Comparison of ENCODE assay signal across 13 cellular contexts in genomic region chr1:37482004-37482785, GRCh38. TPM values are rescaled to one million over a fixed set of nuclear protein-coding genes. Genes with fewer than 3 reads are reported as not detected.
A peak's percentile ranks its signal among the peaks of the same experiment; 100 is the strongest.
DNase-seq lines count a peak whose midpoint lies in the region; ATAC-seq, FAIRE-seq and TF ChIP-seq lines count a peak whose summit lies in the region.
"Had no signal": no experiment of that assay in that cellular context is flagged by ENCODE, and none has a peak within 500 bp of the region (broad histone marks: within the 10 kb centered on the region; RNA-seq: fewer than 3 reads in every experiment).

No MANE protein-coding gene starts in this region.

- no peak for ATAC-seq in A549
- ATAC-seq in CD4-positive, alpha-beta T cell (ENCODE audit: poor library complexity), result no peak
- ATAC-seq in naive B cell (ENCODE audit: low read depth in 2 of 2), result no peak

- no peak for TF ChIP-seq RAD21 in A549 (conservative IDR thresholded peaks at IDR 0.05 in 1 of 2, IDR thresholded peaks at IDR 0.05 in 1 of 2)

- H3K4me1 Mint-ChIP-seq in CD4-positive, alpha-beta T cell (ENCODE audit: low read depth), result peaks cover 51% of the 10 kb centered on the region
- H3K4me1 Mint-ChIP-seq in activated naive CD8-positive, alpha-beta T cell treated with anti-CD3 and anti-CD28 coated beads for 36 hours, result peaks cover 45% of the 10 kb centered on the region
- peaks cover 41 to 69% (median 58%) of the 10 kb centered on the region in 3 donors for H3K4me1 Mint-ChIP-seq in naive B cell

- no peaks in the 10 kb centered on the region for H3K27me3 ChIP-seq in CD4-positive, alpha-beta T cell (ENCODE audit: control insufficient read depth, insufficient read depth, low read length)
- no peaks in the 10 kb centered on the region for H3K27me3 ChIP-seq in uterus

- WGBS in A549 (ENCODE audit: missing lambda C conversion rate), result 81% methylated on average over 15 of the region's 18 CpGs

- no peak for TF ChIP-seq POLR2A in A549 (IDR thresholded peaks at IDR 0.05; ENCODE audit: low read length)
- no peak for TF ChIP-seq POLR2A in uterus (IDR thresholded peaks at IDR 0.05)

- TF ChIP-seq CTCF in A549 (IDR thresholded peaks at IDR 0.05), result no peak
- TF ChIP-seq CTCF in CD4-positive, alpha-beta T cell (IDR thresholded peaks at IDR 0.05), result no peak
- no peak for TF ChIP-seq CTCF in uterus (IDR thresholded peaks at IDR 0.05)
- TF ChIP-seq CTCF in GM20000 (IDR thresholded peaks at IDR 0.05; ENCODE audit: extremely low read depth, missing control alignments), result no peak

- POLR2A ChIA-PET in A549 (lab: Yijun Ruan, JAX), result no interaction called here
- POLR2A ChIA-PET in CD4-positive, alpha-beta T cell (lab: Charles Lee), result interaction anchor here (1.4 kb wide), 1 partner anchor 32 kb away, joined by 4 read pairs; the partner anchor contains the start of gene MEAF6

- peak overlapping the region; percentile 90 for H3K4me2 ChIP-seq in A549

- no peak for FAIRE-seq in A549 (lab: Jason Lieb, UNC)

- CTCF ChIA-PET in A549 (lab: Yijun Ruan, JAX), result interaction anchor here (1.3 to 11.2 kb wide), 2 partner anchors 24 to 32 kb away, joined by 4 to 208 read pairs; partner anchors contain the start of gene MEAF6
- CTCF ChIA-PET in CD4-positive, alpha-beta T cell (lab: Charles Lee), result no interaction called here

- no peak for DNase-seq in A549 (ENCODE audit: low read depth in 1 of 2, low spot score in 1 of 2)
- DNase-seq in CD4-positive, alpha-beta T cell, result no peak
- DNase-seq in activated naive CD8-positive, alpha-beta T cell treated with anti-CD3 and anti-CD28 coated beads for 36 hours, result no peak
- no peak for DNase-seq in naive B cell
- DNase-seq in uterus, result no peak
- no peak for DNase-seq in GM20000 (ENCODE audit: low spot score)
- DNase-seq in D341Med (ENCODE audit: low spot score), result no peak
- DNase-seq in NCI-H524 (lab: John Stamatoyannopoulos, UW), result no peak
- DNase-seq: KG1, midbrain, NCI-H1694 treated with DMSO at 0.1 percent for 48 hours, NCI-H748 treated with DMSO at 0.1 percent for 48 hours, Right ventricle myocardium superior had no signal

- peak overlapping the region; percentile 88 to 100 for H3K27ac ChIP-seq in A549
- peak overlapping the region; percentile 97 for H3K27ac ChIP-seq in CD4-positive, alpha-beta T cell (ENCODE audit: low read depth, low read length)
- H3K27ac ChIP-seq in uterus, result no peak overlapping the region

- H3K36me3 ChIP-seq in uterus, result no peaks in the 10 kb centered on the region

- H3K27me3 Mint-ChIP-seq in CD4-positive, alpha-beta T cell, result no peaks in the 10 kb centered on the region
- no peaks in the 10 kb centered on the region for H3K27me3 Mint-ChIP-seq in activated naive CD8-positive, alpha-beta T cell treated with anti-CD3 and anti-CD28 coated beads for 36 hours
- H3K27me3 Mint-ChIP-seq in naive B cell, result no peaks in the 10 kb centered on the region

- no peak for TF ChIP-seq EP300 in A549 (IDR thresholded peaks at IDR 0.05)

- H3K4me1 ChIP-seq in A549, result peaks cover 85% of the 10 kb centered on the region
- H3K4me1 ChIP-seq in uterus, result peaks cover 2 to 27% of the 10 kb centered on the region in 2 donors

- peak overlapping the region; percentile 75 for H3K4me3 Mint-ChIP-seq in CD4-positive, alpha-beta T cell
- H3K4me3 Mint-ChIP-seq in activated naive CD8-positive, alpha-beta T cell treated with anti-CD3 and anti-CD28 coated beads for 36 hours, result peak overlapping the region; percentile 45
- peak overlapping the region in 2 of 8 donors; percentile 69 to 96 for H3K4me3 Mint-ChIP-seq in naive B cell

- no peaks in the 10 kb centered on the region for H3K9me3 Mint-ChIP-seq in CD4-positive, alpha-beta T cell
- H3K9me3 Mint-ChIP-seq in activated naive CD8-positive, alpha-beta T cell treated with anti-CD3 and anti-CD28 coated beads for 36 hours, result no peaks in the 10 kb centered on the region
- no peaks in the 10 kb centered on the region for H3K9me3 Mint-ChIP-seq in naive B cell

- intact Hi-C loops in CD4-positive, alpha-beta T cell (cut with DNase I, micrococcal nuclease), result no loop called here
- intact Hi-C loops in uterus (cut with DNase I; ENCODE audit: low total_unique reads), result no loop called here

- peaks cover 81% of the 10 kb centered on the region for H3K36me3 Mint-ChIP-seq in CD4-positive, alpha-beta T cell (ENCODE audit: low read depth)
- H3K36me3 Mint-ChIP-seq in activated naive CD8-positive, alpha-beta T cell treated with anti-CD3 and anti-CD28 coated beads for 36 hours, result peaks cover 49% of the 10 kb centered on the region
- H3K36me3 Mint-ChIP-seq in naive B cell, result peaks cover 0 to 25% of the 10 kb centered on the region in 2 donors

- peak overlapping the region; percentile 100 for H3K27ac Mint-ChIP-seq in CD4-positive, alpha-beta T cell
- peak overlapping the region; percentile 99 for H3K27ac Mint-ChIP-seq in activated naive CD8-positive, alpha-beta T cell treated with anti-CD3 and anti-CD28 coated beads for 36 hours
- H3K27ac Mint-ChIP-seq in naive B cell, result peak overlapping the region in 5 of 6 donors; percentile 20 to 99 (median 88)

- H3K4me3 ChIP-seq in A549 (peak overlapping the region; percentile 20; the same call in 1 of the 3 replicates), uterus (no peak overlapping the region)

- H3K9me3 ChIP-seq in A549 (no peaks in the 10 kb centered on the region), uterus (no peaks in the 10 kb centered on the region)
- H3K9me3 ChIP-seq in CD4-positive, alpha-beta T cell (ENCODE audit: control insufficient read depth, low read length), result no peaks in the 10 kb centered on the region

TF ChIP-seq in A549, 52 proteins besides CTCF, POLR2A, EP300 and RAD21:
- no peak for TF ChIP-seq CEBPB (IDR thresholded peaks at IDR 0.05)
- peak in 1 of 2 experiments; percentile 31; a peak in 1 of 5 replicates for TF ChIP-seq JUN (IDR thresholded peaks at IDR 0.05)
- TF ChIP-seq FOSB (CRISPR knock-in tag; IDR thresholded peaks at IDR 0.05), result 0 out of 2 replicates have a peak, but pooled peaks have one; percentile 29
- TF ChIP-seq MAFK (IDR thresholded peaks at IDR 0.05; ENCODE audit: partially characterized antibody), result no peak
- TF ChIP-seq EHF (CRISPR knock-in tag; IDR thresholded peaks at IDR 0.05), result no peak
- no peak for TF ChIP-seq FOXS1 (CRISPR knock-in tag; IDR thresholded peaks at IDR 0.05)

RNA-seq across cellular contexts. Expression of gene ZC3H12A, which starts 7.8 kb away (rescaled TPM):
- polyA plus RNA-seq in A549 (2011; rRNA removed) (23.1 and 23.5 TPM in 2 replicates), A549 (2017; fragmentation: RNase III; extraction: RNeasy Plus Mini Kit Qiagen cat#74134 plus additional on column Dnase treatment) (11.6 to 16.3 TPM (median 14.7 TPM) in 3 replicates), naive B cell (ENCODE audit: low read depth in 6 of 6) (10 to 100 TPM; 15.5 to 26.7 (median 17.6) TPM)
- polyA plus RNA-seq in A549 (2012; cell fraction: cytosol; rRNA removed), result 26.7 and 39.4 TPM in 2 replicates
- polyA plus RNA-seq in A549 (2012; cell fraction: nucleus; rRNA removed), result 101 and 103 TPM in 2 replicates
- 36.5 and 49.9 TPM in 2 replicates for polyA minus RNA-seq in A549 (2011; rRNA and poly(A)+ RNA removed)
- 100 to 1,000 TPM; 164 to 165 TPM for total RNA-seq in CD4-positive, alpha-beta T cell
- 10 to 100 TPM; 29.2 to 29.4 TPM for total RNA-seq in activated naive CD8-positive, alpha-beta T cell treated with anti-CD3 and anti-CD28 coated beads for 36 hours
- 10 to 100 TPM in 1 of 4 donors, 1 to 10 TPM in 3; 2.5 to 11.5 (median 8.5) TPM for total RNA-seq in uterus

RNA-seq across cellular contexts. Expression of gene MEAF6, which starts 32.4 kb away (rescaled TPM):
- 45.4 and 47.2 TPM in 2 replicates for polyA plus RNA-seq in A549 (2011; rRNA removed)
- polyA plus RNA-seq in A549 (2012; cell fraction: cytosol; rRNA removed), result 19.4 and 20.5 TPM in 2 replicates
- 9.2 and 17.5 TPM in 2 replicates for polyA plus RNA-seq in A549 (2012; cell fraction: nucleus; rRNA removed)
- polyA plus RNA-seq in A549 (2017; fragmentation: RNase III; extraction: RNeasy Plus Mini Kit Qiagen cat#74134 plus additional on column Dnase treatment), result 38.5 to 42.5 TPM (median 39.4 TPM) in 3 replicates
- 9.9 and 11.4 TPM in 2 replicates for polyA minus RNA-seq in A549 (2011; rRNA and poly(A)+ RNA removed)
- total RNA-seq in CD4-positive, alpha-beta T cell, result 10 to 100 TPM; 39.0 to 41.5 TPM
- 10 to 100 TPM; 78.3 to 83.3 TPM for total RNA-seq in activated naive CD8-positive, alpha-beta T cell treated with anti-CD3 and anti-CD28 coated beads for 36 hours
- 100 to 1,000 TPM; 137 to 208 (median 175) TPM for polyA plus RNA-seq in naive B cell (ENCODE audit: low read depth in 6 of 6)
- total RNA-seq in uterus, result 100 to 1,000 TPM in 1 of 4 donors, 10 to 100 TPM in 3; 39.1 to 186 (median 69.1) TPM

Comparison
In these comparisons a context has a peak if more than half of its experiments do, and no peak if none do; other contexts are left out.
1. H3K27ac ChIP-seq: peak in A549 (2 of 2) and CD4-positive, alpha-beta T cell (single experiment); none in uterus (0 of 2).
2. RNA of gene ZC3H12A, which starts 7.8 kb away (total RNA-seq): 164 to 165 TPM in CD4-positive, alpha-beta T cell; 29.2 to 29.4 TPM in activated naive CD8-positive, alpha-beta T cell treated with anti-CD3 and anti-CD28 coated beads for 36 hours and 2.5 to 11.5 TPM in uterus; every median in the first group is over 4 times any median in the second.
3. Peak in every context shown above with its lines, with median percentiles within 50 percentile points of each other: H3K27ac Mint-ChIP-seq.